Comparison of ENCODE assay signal across 11 cellular contexts in genomic region chr20:25254986-25255680, GRCh38. TPM values are rescaled to one million over a fixed set of nuclear protein-coding genes. Genes with fewer than 3 reads are reported as not detected.
DNase-seq lines count a peak whose midpoint lies in the region; ATAC-seq and TF ChIP-seq lines count a peak whose summit lies in the region.
"Had no signal": no experiment of that assay in that cellular context is flagged by ENCODE, and none has a peak within 500 bp of the region (broad histone marks: within the 10 kb centered on the region; RNA-seq: fewer than 3 reads in every experiment).

No MANE protein-coding gene starts in this region.

- H3K9me3 Mint-ChIP-seq in endodermal cell: peaks cover 6% of the 10 kb centered on the region
- H3K9me3 Mint-ChIP-seq: stimulated activated naive CD8-positive, alpha-beta T cell treated with anti-CD3 and anti-CD28 coated beads, Interleukin-15, amount 100 ng/mL, for 72 hours had no signal

- peaks cover 74% of the 10 kb centered on the region for H4K20me1 ChIP-seq in PC-3 (ENCODE audit: low read length)
- peaks cover 4% of the 10 kb centered on the region; the same call in 1 of the 2 replicates for H4K20me1 ChIP-seq in OCI-LY7 (ENCODE audit: insufficient read depth, low read length)

- H3K36me3 ChIP-seq in PC-3 (ENCODE audit: low read depth, low read length): peaks cover 52% of the 10 kb centered on the region
- H3K36me3 ChIP-seq in endodermal cell (ENCODE audit: control insufficient read depth, insufficient read depth, low read length): peaks cover 46% of the 10 kb centered on the region
- H3K36me3 ChIP-seq in mesenchymal stem cell (ENCODE audit: control insufficient read depth in 1 of 2, insufficient read depth in 2 of 2, low read depth in 1 of 2, low read length in 2 of 2): peaks cover 15 to 40% of the 10 kb centered on the region in 2 experiments
- no peaks in the 10 kb centered on the region for H3K36me3 ChIP-seq in testis (ENCODE audit: low read depth, missing control alignments)
- H3K36me3 ChIP-seq in OCI-LY7 (ENCODE audit: insufficient read depth, low read length): no peaks in the 10 kb centered on the region

- no peak overlapping the region for H3K27ac ChIP-seq in PC-3 (ENCODE audit: low read length)
- no peak overlapping the region for H3K27ac ChIP-seq in endodermal cell (ENCODE audit: low read depth, low read length)
- H3K27ac ChIP-seq in mesenchymal stem cell (ENCODE audit: low read length, poor library complexity, severe bottlenecking): peak overlapping the region; percentile 6
- no peak overlapping the region for H3K27ac ChIP-seq in testis
- no peak overlapping the region for H3K27ac ChIP-seq in OCI-LY7 (ENCODE audit: low read depth, low read length, poor library complexity, severe bottlenecking)

- H3K9me2 ChIP-seq in PC-3 (replicated peaks; ENCODE audit: low read length) (no peaks in the 10 kb centered on the region), OCI-LY7 (ENCODE audit: insufficient read depth, low read length) (no peaks in the 10 kb centered on the region)

- BruUV-seq in PC-3 (replicated peaks; lab: Mats Ljungman, UMichigan) (no TSS peak), OCI-LY7 (replicated peaks; lab: Mats Ljungman, UMichigan) (no TSS peak)

- H3K27me3 ChIP-seq in PC-3 (ENCODE audit: low read length) (no peaks in the 10 kb centered on the region), endodermal cell (ENCODE audit: control insufficient read depth, insufficient read depth, low read length, poor library complexity, severe bottlenecking) (no peaks in the 10 kb centered on the region), mesenchymal stem cell (ENCODE audit: control insufficient read depth in 1 of 2, insufficient read depth in 1 of 2, low read length in 2 of 2) (no peaks in the 10 kb centered on the region), testis (no peaks in the 10 kb centered on the region)

- H3K4ac ChIP-seq in mesenchymal stem cell (ENCODE audit: low read depth in 1 of 2, low read length in 2 of 2): peak overlapping the region in 1 of 2 experiments; percentile 46

- H3K79me2 ChIP-seq in PC-3 (ENCODE audit: low read length): peaks cover 89% of the 10 kb centered on the region
- H3K79me2 ChIP-seq in OCI-LY7 (ENCODE audit: insufficient read depth, low read depth, low read length): no peaks in the 10 kb centered on the region

- CTCF ChIA-PET in PC-3 (lab: Charles Lee) (no interaction called here), OCI-LY7 (lab: Charles Lee; ENCODE audit: unreplicated experiment) (no interaction called here)

- no peak overlapping the region for H3K4me2 ChIP-seq in PC-3 (ENCODE audit: low read length)
- H3K4me2 ChIP-seq in mesenchymal stem cell (ENCODE audit: low read length, poor library complexity, severe bottlenecking): no peak overlapping the region
- no peak overlapping the region for H3K4me2 ChIP-seq in OCI-LY7 (ENCODE audit: low read length)

- peak overlapping the region in 1 of 2 experiments; percentile 59 for H3K18ac ChIP-seq in mesenchymal stem cell (ENCODE audit: low read depth in 1 of 2, low read length in 2 of 2)

- DNase-seq in PC-3 (no peak), endodermal cell (peak; percentile 53), mesenchymal stem cell (no peak), testis (peak; percentile 84), OCI-LY7 (ENCODE audit: low spot score) (no peak), cerebellar cortex (ENCODE audit: low spot score) (no peak)
- no peak for DNase-seq in activated CD4-positive, CD25-positive, alpha-beta regulatory T cell treated with anti-CD3 and anti-CD28 coated beads, Interleukin-2, amount 50 U/mL, for 72 hours
- DNase-seq: OCI-M1, retina had no signal

- TF ChIP-seq CTCF in PC-3 (conservative IDR thresholded peaks at IDR 0.05; ENCODE audit: low read depth, low read length): peak; percentile 35; the same call in 1 of the 2 replicates
- no peak for TF ChIP-seq CTCF in endodermal cell (conservative IDR thresholded peaks at IDR 0.05)
- no peak for TF ChIP-seq CTCF in testis (IDR thresholded peaks at IDR 0.05)
- TF ChIP-seq CTCF in OCI-LY7 (conservative IDR thresholded peaks at IDR 0.05; ENCODE audit: low read length): no peak

- peak; percentile 56 for ATAC-seq in PC-3
- no peak for ATAC-seq in GM19324 (IDR thresholded peaks at IDR 0.05; ENCODE audit: low FRiP score, unreplicated experiment)
- ATAC-seq: stimulated activated naive CD8-positive, alpha-beta T cell treated with anti-CD3 and anti-CD28 coated beads, Interleukin-15, amount 100 ng/mL, for 72 hours had no signal

- POLR2A ChIA-PET in PC-3 (lab: Charles Lee; ENCODE audit: unreplicated experiment): interaction anchor here (0.7 kb wide), 1 partner anchor 121 kb away, joined by 8 read pairs; no protein-coding TSS in a partner anchor
- POLR2A ChIA-PET in OCI-LY7 (lab: Charles Lee): interaction anchor here (0.6 kb wide), 3 partner anchors 12 to 369 kb away, joined by 3 to 4 read pairs (median 3); no protein-coding TSS in a partner anchor

- H3K36me3 Mint-ChIP-seq in endodermal cell (ENCODE audit: low read depth): peaks cover 26% of the 10 kb centered on the region

- H2AK5ac ChIP-seq in mesenchymal stem cell (ENCODE audit: low read length, severe bottlenecking): peak overlapping the region; percentile 95

- H3K4me1 ChIP-seq in PC-3 (ENCODE audit: insufficient read depth, low read length) (peaks cover 41% of the 10 kb centered on the region), endodermal cell (ENCODE audit: control insufficient read depth, insufficient read depth, low read length) (peaks cover 2% of the 10 kb centered on the region), mesenchymal stem cell (ENCODE audit: control insufficient read depth, insufficient read depth, low read depth, low read length) (peaks cover 49% of the 10 kb centered on the region), testis (peaks cover 46% of the 10 kb centered on the region), OCI-LY7 (ENCODE audit: insufficient read depth, low read length, poor library complexity, severe bottlenecking) (no peaks in the 10 kb centered on the region)

- no peak overlapping the region for H2BK15ac ChIP-seq in mesenchymal stem cell (ENCODE audit: low read depth, poor library complexity, severe bottlenecking)

- no peak for TF ChIP-seq POLR2A in testis (IDR thresholded peaks at IDR 0.05)

- H2BK5ac ChIP-seq in mesenchymal stem cell (ENCODE audit: low read depth, low read length, poor library complexity, severe bottlenecking): no peak overlapping the region

- peak overlapping the region; percentile 39 for H3K27ac Mint-ChIP-seq in endodermal cell

- no peaks in the 10 kb centered on the region for H3K79me1 ChIP-seq in mesenchymal stem cell (replicated peaks; ENCODE audit: low read length, poor library complexity, severe bottlenecking)

- no peak overlapping the region for H4K8ac ChIP-seq in mesenchymal stem cell (ENCODE audit: low read length)

- H4K91ac ChIP-seq in mesenchymal stem cell (ENCODE audit: low read length): no peak overlapping the region

- intact Hi-C loops in PC-3 (cut with micrococcal nuclease): no loop called here
- intact Hi-C loops in testis (cut with DNase I; ENCODE audit: low total_unique reads): no loop called here
- intact Hi-C loops in OCI-LY7 (cut with micrococcal nuclease; ENCODE audit: unreplicated experiment): no loop called here

- H3K4me3 Mint-ChIP-seq in endodermal cell: no peak overlapping the region
- H3K4me3 Mint-ChIP-seq: stimulated activated naive CD8-positive, alpha-beta T cell treated with anti-CD3 and anti-CD28 coated beads, Interleukin-15, amount 100 ng/mL, for 72 hours had no signal

- WGBS in endodermal cell (ENCODE audit: insufficient coverage in 1 of 2, insufficient read length in 1 of 2), 2 experiments: 93 to 98% methylated on average over 8 to 12 of the region's 12 CpGs
- 89% methylated on average over 12 of the region's 12 CpGs for WGBS in mesenchymal stem cell
- 70 to 73% methylated on average over 11 to 12 of the region's 12 CpGs for WGBS in testis, 2 donors

- H3F3A ChIP-seq in PC-3 (ENCODE audit: low read length, unreplicated experiment): no peaks in the 10 kb centered on the region

- H2BK120ac ChIP-seq in mesenchymal stem cell (ENCODE audit: low read depth, low read length): no peak overlapping the region

- no peak overlapping the region for H3K9ac ChIP-seq in PC-3 (ENCODE audit: low read length)
- H3K9ac ChIP-seq in endodermal cell (ENCODE audit: extremely low read depth, low read length, poor library complexity, severe bottlenecking): no peak overlapping the region
- no peak overlapping the region for H3K9ac ChIP-seq in mesenchymal stem cell (ENCODE audit: low read length)

- H3K4me3 ChIP-seq in PC-3 (ENCODE audit: low read length) (no peak overlapping the region), endodermal cell (ENCODE audit: low read length) (no peak overlapping the region), mesenchymal stem cell (ENCODE audit: insufficient read depth in 1 of 2, low read depth in 1 of 2, low read length in 2 of 2) (no peak overlapping the region), testis (no peak overlapping the region), OCI-LY7 (ENCODE audit: low read depth, low read length, poor library complexity, severe bottlenecking) (no peak overlapping the region)

- H3K9me3 ChIP-seq in PC-3 (ENCODE audit: low read length) (no peaks in the 10 kb centered on the region), endodermal cell (ENCODE audit: control insufficient read depth, low read length) (peaks cover 10% of the 10 kb centered on the region), mesenchymal stem cell (ENCODE audit: control insufficient read depth, low read length) (no peaks in the 10 kb centered on the region), testis (no peaks in the 10 kb centered on the region), OCI-LY7 (ENCODE audit: low read length) (no peaks in the 10 kb centered on the region)

- no peak overlapping the region for H2AFZ ChIP-seq in PC-3 (ENCODE audit: low read length)
- no peak overlapping the region for H2AFZ ChIP-seq in mesenchymal stem cell (ENCODE audit: low read depth, low read length)
- no peak overlapping the region for H2AFZ ChIP-seq in OCI-LY7 (ENCODE audit: low read length)

- H3K27me3 Mint-ChIP-seq in endodermal cell (ENCODE audit: insufficient read depth): no peaks in the 10 kb centered on the region
- H3K27me3 Mint-ChIP-seq: stimulated activated naive CD8-positive, alpha-beta T cell treated with anti-CD3 and anti-CD28 coated beads, Interleukin-15, amount 100 ng/mL, for 72 hours had no signal

- peak overlapping the region; percentile 2 to 21 for H2BK12ac ChIP-seq in mesenchymal stem cell (ENCODE audit: low read length in 2 of 2)

- H3K23ac ChIP-seq in mesenchymal stem cell (ENCODE audit: low read length in 2 of 2): no peak overlapping the region

- H3K14ac ChIP-seq in mesenchymal stem cell (ENCODE audit: low read length in 2 of 2): peak overlapping the region in 1 of 2 experiments; percentile 44

- peaks cover 38% of the 10 kb centered on the region for H3K4me1 Mint-ChIP-seq in endodermal cell

RNA-seq across cellular contexts. Expression of gene PYGB, which starts 7.2 kb away (rescaled TPM):
- 216 and 245 TPM in 2 replicates for total RNA-seq in PC-3 (2014; rRNA removed)
- 10 to 100 TPM; 59.3 to 66.8 TPM for total RNA-seq in endodermal cell
- polyA plus RNA-seq in endodermal cell (2013, experiment 1 of 2): 48.4 TPM
- 48.7 TPM for polyA plus RNA-seq in endodermal cell (2013, experiment 2 of 2)
- 50.3 TPM for polyA plus RNA-seq in mesenchymal stem cell (2013, experiment 1 of 2)
- 48.3 TPM for polyA plus RNA-seq in mesenchymal stem cell (2013, experiment 2 of 2)
- 10 to 100 TPM; 91.5 TPM for total RNA-seq in testis
- 50.8 TPM for polyA plus RNA-seq in testis (ENCODE audit: insufficient read depth, low read depth, low replicate concordance)
- total RNA-seq in OCI-LY7 (2014; rRNA removed; shearing (Covaris generic)): 4.5 and 4.9 TPM in 2 replicates
- 6.4 and 7.0 TPM in 2 replicates for total RNA-seq in OCI-LY7 (2022)

RNA-seq across cellular contexts. Expression of gene ENTPD6, which starts 59.6 kb away (rescaled TPM):
- 122 and 150 TPM in 2 replicates for total RNA-seq in PC-3 (2014; rRNA removed)
- total RNA-seq in endodermal cell: 10 to 100 TPM; 77.1 to 93.6 TPM
- 49.8 TPM for polyA plus RNA-seq in endodermal cell (2013, experiment 1 of 2)
- polyA plus RNA-seq in endodermal cell (2013, experiment 2 of 2): 44.7 TPM
- polyA plus RNA-seq in mesenchymal stem cell (2013, experiment 1 of 2): 29.8 TPM
- polyA plus RNA-seq in mesenchymal stem cell (2013, experiment 2 of 2): 27.3 TPM
- total RNA-seq in testis: 100 to 1,000 TPM; 157 to 204 TPM
- 80.7 TPM for polyA plus RNA-seq in testis (ENCODE audit: insufficient read depth, low read depth, low replicate concordance)
- not detected in 2 replicates for total RNA-seq in OCI-LY7 (2014; rRNA removed; shearing (Covaris generic))
- total RNA-seq in OCI-LY7 (2022): 2.3 and 4.2 TPM in 2 replicates

Comparison
In these comparisons a context has a peak if more than half of its experiments do, and no peak if none do; other contexts are left out.
1. DNase-seq: peak in endodermal cell (single experiment) and testis (single experiment); none in PC-3 (single experiment), mesenchymal stem cell (single experiment), OCI-LY7 (single experiment), activated CD4-positive, CD25-positive, alpha-beta regulatory T cell treated with anti-CD3 and anti-CD28 coated beads, Interleukin-2, amount 50 U/mL, for 72 hours (single experiment) and cerebellar cortex (single experiment).
2. RNA of gene PYGB, which starts 7.2 kb away (total RNA-seq): 216 to 245 TPM in PC-3, 91.5 TPM in testis and 59.3 to 66.8 TPM in endodermal cell; 4.5 to 7.0 TPM in OCI-LY7; every median in the first group is over 4 times any median in the second.
3. RNA of gene ENTPD6, which starts 59.6 kb away (total RNA-seq): 157 to 204 TPM in testis, 122 to 150 TPM in PC-3 and 77.1 to 93.6 TPM in endodermal cell; 2.3 to 4.2 TPM in OCI-LY7; every median in the first group is over 10 times any median in the second.